ENCODE assay signal across 16 cellular contexts in the genomic region with DNA sequence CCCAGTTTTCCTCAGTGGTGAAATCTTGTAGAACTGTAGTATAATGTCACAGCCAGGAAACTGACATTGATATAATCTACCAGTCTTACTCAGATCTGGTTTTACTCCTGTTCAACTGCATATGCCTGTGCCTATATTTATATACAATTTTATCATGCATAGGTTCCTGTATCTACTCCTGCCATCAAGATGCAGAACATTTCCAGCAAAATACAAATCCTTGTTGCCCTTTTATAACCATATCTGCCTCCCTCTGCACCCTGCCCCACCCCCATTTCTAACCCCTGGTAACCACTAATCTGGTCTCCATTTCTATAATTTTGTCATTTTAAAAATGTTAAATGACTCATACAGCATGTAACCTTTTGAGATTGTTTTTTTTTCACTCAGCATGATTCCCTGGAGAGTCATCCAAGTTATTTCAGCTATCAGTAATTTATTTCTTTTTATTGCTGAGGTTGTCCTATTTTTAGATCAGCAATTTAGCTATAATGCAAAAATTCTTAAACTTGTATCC. TPM values are rescaled to one million over a fixed set of nuclear protein-coding genes. Genes with fewer than 3 reads are reported as not detected.
DNase-seq lines count a peak whose midpoint lies in the region; ATAC-seq, FAIRE-seq and TF ChIP-seq lines count a peak whose summit lies in the region.
"Had no signal": no experiment of that assay in that cellular context is flagged by ENCODE, and none has a peak within 500 bp of the region (broad histone marks: within the 10 kb centered on the region; RNA-seq: fewer than 3 reads in every experiment).

No MANE protein-coding gene starts in this region.

- in situ Hi-C loops in HepG2 (cut with HindIII; ENCODE audit: extremely low pct_ligation_motif_present, low pct_unique_long_range_greater_than_20kb): no loop called here

- no peak overlapping the region for H3K9ac ChIP-seq in HepG2 (ENCODE audit: insufficient read depth, low read depth, low read length)
- H3K9ac ChIP-seq: parathyroid adenoma had no signal

- TF ChIP-seq CTCF in HepG2 (CRISPR knock-in tag; IDR thresholded peaks at IDR 0.05) (no peak), right lobe of liver (IDR thresholded peaks at IDR 0.05) (no peak)

- no peak overlapping the region for H2AFZ ChIP-seq in HepG2 (ENCODE audit: low read length)
- H2AFZ ChIP-seq: parathyroid adenoma had no signal

- no peaks in the 10 kb centered on the region for H4K20me1 ChIP-seq in HepG2 (ENCODE audit: insufficient read depth, low read length)

- no peaks in the 10 kb centered on the region for H3K27me3 Mint-ChIP-seq in activated T-cell treated with anti-CD3 and anti-CD28 coated beads, Interleukin-2, amount 50 U/mL, for 4 hours (ENCODE audit: low read depth)
- H3K27me3 Mint-ChIP-seq: T-cell had no signal

- no peak overlapping the region for H3K4me2 ChIP-seq in HepG2 (ENCODE audit: low read depth, low read length)

- H3K4me3 Mint-ChIP-seq in activated T-cell treated with anti-CD3 and anti-CD28 coated beads, Interleukin-2, amount 50 U/mL, for 4 hours: no peak overlapping the region
- H3K4me3 Mint-ChIP-seq: T-cell had no signal

- no peaks in the 10 kb centered on the region for H3K79me2 ChIP-seq in HepG2 (ENCODE audit: insufficient read depth, low read length)
- H3K79me2 ChIP-seq: parathyroid adenoma had no signal

- H3K9me3 Mint-ChIP-seq in activated T-cell treated with anti-CD3 and anti-CD28 coated beads, Interleukin-2, amount 50 U/mL, for 4 hours: no peaks in the 10 kb centered on the region
- H3K9me3 Mint-ChIP-seq: T-cell had no signal

- H3K4me1 Mint-ChIP-seq in activated T-cell treated with anti-CD3 and anti-CD28 coated beads, Interleukin-2, amount 50 U/mL, for 4 hours (ENCODE audit: low read depth): peaks cover 51% of the 10 kb centered on the region

- POLR2A ChIA-PET in HepG2 (lab: Yijun Ruan, JAX): interaction anchor here (2.2 kb wide), 1 partner anchor 8 kb away, joined by 5 read pairs; the partner anchor contains the start of gene UTP25

- DNase-seq in HepG2 (ENCODE audit: low spot score) (no peak), right lobe of liver (no peak), epithelial cell of prostate (ENCODE audit: low read depth, low spot score) (no peak), GOT3 (lab: John Stamatoyannopoulos, UW) (no peak), SJCRH30 (no peak)
- DNase-seq in activated T-cell treated with anti-CD3 and anti-CD28 coated beads, Interleukin-2, amount 50 U/mL, for 4 hours: no peak
- peak; percentile 46 for DNase-seq in stimulated activated naive CD8-positive, alpha-beta T cell treated with anti-CD3 and anti-CD28 coated beads, Interleukin-15, Interleukin-2, amounts not matched to agents 100 U/mL and 50 U/mL, for 24 hours
- DNase-seq: BE2C, DMS79, NCI-H146, NCI-H510A treated with DMSO at 0.1 percent for 48 hours, PC-3, T-cell had no signal

- TF ChIP-seq POLR2A in HepG2 (IDR thresholded peaks at IDR 0.05; ENCODE audit: insufficient read depth in 1 of 2, low read depth in 2 of 2, low read length in 2 of 2): no peak
- no peak for TF ChIP-seq POLR2A in right lobe of liver (IDR thresholded peaks at IDR 0.05)

- no peak for ATAC-seq in HepG2
- ATAC-seq in right lobe of liver: no peak
- ATAC-seq in activated T-cell treated with anti-CD3 and anti-CD28 coated beads, Interleukin-2, amount 50 U/mL, for 4 hours: peak; percentile 23 to 61
- ATAC-seq in stimulated activated naive CD8-positive, alpha-beta T cell treated with anti-CD3 and anti-CD28 coated beads, Interleukin-15, Interleukin-2, amounts not matched to agents 100 U/mL and 50 U/mL, for 24 hours: peak; percentile 60
- no peak for ATAC-seq in GM19397 (IDR thresholded peaks at IDR 0.05; ENCODE audit: unreplicated experiment)
- ATAC-seq: PC-3, T-cell had no signal

- TF ChIP-seq EP300 in HepG2 (IDR thresholded peaks at IDR 0.05; ENCODE audit: low read depth in 2 of 2, low read length in 2 of 2) (no peak), HepG2 (CRISPR knock-in tag; IDR thresholded peaks at IDR 0.05; ENCODE audit: borderline replicate concordance) (no peak)

- no peak overlapping the region for H3K27ac ChIP-seq in HepG2 (ENCODE audit: extremely low read length, insufficient read depth, low read length)
- no peak overlapping the region for H3K27ac ChIP-seq in right lobe of liver
- H3K27ac ChIP-seq in epithelial cell of prostate: peak overlapping the region; percentile 33
- no peak overlapping the region for H3K27ac ChIP-seq in SJCRH30
- H3K27ac ChIP-seq: parathyroid adenoma had no signal

- H3K4me3 ChIP-seq in HepG2 (replicated peaks in 1 of 3; ENCODE audit: insufficient read depth in 1 of 3, low read depth in 2 of 3, low read length in 3 of 3) (no peak overlapping the region), right lobe of liver (no peak overlapping the region), SJCRH30 (no peak overlapping the region)

- TF ChIP-seq RAD21 in HepG2 (CRISPR knock-in tag; IDR thresholded peaks at IDR 0.05): no peak

- H3K27me3 ChIP-seq in HepG2 (ENCODE audit: control insufficient read depth in 1 of 2, insufficient read depth in 2 of 2, low read length in 2 of 2): no peaks in the 10 kb centered on the region
- H3K27me3 ChIP-seq in right lobe of liver: no peaks in the 10 kb centered on the region
- H3K27me3 ChIP-seq in SJCRH30: no peaks in the 10 kb centered on the region
- H3K27me3 ChIP-seq: BE2C had no signal

- H3K36me3 Mint-ChIP-seq in activated T-cell treated with anti-CD3 and anti-CD28 coated beads, Interleukin-2, amount 50 U/mL, for 4 hours (ENCODE audit: insufficient read depth): peaks cover 71% of the 10 kb centered on the region

- H3K4me1 ChIP-seq in HepG2 (ENCODE audit: insufficient read depth, low read length): no peaks in the 10 kb centered on the region
- peaks cover 0 to 17% (median 7%) of the 10 kb centered on the region in 4 donors for H3K4me1 ChIP-seq in right lobe of liver
- peaks cover 7% of the 10 kb centered on the region; the same call in 1 of the 2 replicates for H3K4me1 ChIP-seq in SJCRH30
- H3K4me1 ChIP-seq: BE2C, parathyroid adenoma had no signal

- intact Hi-C loops in HepG2 (cut with micrococcal nuclease; ENCODE audit: unreplicated experiment): no loop called here
- intact Hi-C loops in right lobe of liver (cut with DNase I): no loop called here

- BruUV-seq in HepG2 (replicated peaks; lab: Mats Ljungman, UMichigan): no TSS peak

- H3K9me3 ChIP-seq in HepG2 (ENCODE audit: low read length) (no peaks in the 10 kb centered on the region), right lobe of liver (no peaks in the 10 kb centered on the region), SJCRH30 (replicated peaks) (no peaks in the 10 kb centered on the region)
- H3K9me3 ChIP-seq: BE2C had no signal

- H3K36me3 ChIP-seq in HepG2 (replicated peaks in 1 of 2; ENCODE audit: control insufficient read depth in 1 of 2, insufficient read depth in 2 of 2, low read length in 2 of 2): peaks cover 29 to 88% of the 10 kb centered on the region in 2 experiments
- H3K36me3 ChIP-seq in right lobe of liver: peaks cover 0 to 68% (median 24%) of the 10 kb centered on the region in 4 donors
- peaks cover 90% of the 10 kb centered on the region for H3K36me3 ChIP-seq in SJCRH30

- CTCF ChIA-PET in HepG2 (lab: Yijun Ruan, JAX; ENCODE audit: low intra/inter-chr PET ratio, low total read pairs): no interaction called here

- FAIRE-seq in HepG2 (lab: Jason Lieb, UNC): no peak
- FAIRE-seq: GM12891 had no signal

RNA-seq across cellular contexts. Expression of gene UTP25, which starts 8.1 kb away (rescaled TPM):
- total RNA-seq in HepG2 (2016; rRNA removed; fragmentation: Illumina TruSeq; extraction: Trizol) (5.7 and 6.6 TPM in 2 replicates), right lobe of liver (1 to 10 TPM; 4.6 to 10.0 (median 6.4) TPM)
- total RNA-seq in HepG2 (2016; cell fraction: cytosol; rRNA removed; fragmentation: Illumina TruSeq; extraction: Trizol; ENCODE audit: low read depth): 0.53 and 0.81 TPM in 2 replicates
- total RNA-seq in HepG2 (2016; cell fraction: insoluble cytoplasmic fraction; rRNA removed; fragmentation: Illumina TruSeq; extraction: Trizol): 5.6 and 6.7 TPM in 2 replicates
- 1.3 and 1.5 TPM in 2 replicates for total RNA-seq in HepG2 (2016; cell fraction: membrane; rRNA removed; fragmentation: Illumina TruSeq; extraction: Trizol)
- 8.4 and 8.5 TPM in 2 replicates for total RNA-seq in HepG2 (2016; cell fraction: nucleus; rRNA removed; fragmentation: Illumina TruSeq; extraction: Trizol)
- polyA plus RNA-seq in HepG2 (2011; rRNA removed): 4.4 and 4.8 TPM in 2 replicates
- polyA plus RNA-seq in HepG2 (2011; cell fraction: cytosol; rRNA removed): 2.2 and 3.6 TPM in 2 replicates
- 4.4 and 4.6 TPM in 2 replicates for polyA plus RNA-seq in HepG2 (2011; cell fraction: nucleus; rRNA removed)
- polyA plus RNA-seq in HepG2 (2012): 3.8 and 4.2 TPM in 2 replicates
- 0.15 and 0.20 TPM in 2 replicates for polyA plus RNA-seq in HepG2 (2016; cell fraction: cytosol; fragmentation: Illumina TruSeq; extraction: Trizol; ENCODE audit: low read depth)
- 5.4 and 5.9 TPM in 2 replicates for polyA plus RNA-seq in HepG2 (2016; cell fraction: insoluble cytoplasmic fraction; fragmentation: Illumina TruSeq; extraction: Trizol; ENCODE audit: low read depth)
- 0.49 and 0.59 TPM in 2 replicates for polyA plus RNA-seq in HepG2 (2016; cell fraction: membrane; fragmentation: Illumina TruSeq; extraction: Trizol; ENCODE audit: low read depth)
- polyA plus RNA-seq in HepG2 (2016; cell fraction: nucleus; fragmentation: Illumina TruSeq; extraction: Trizol; ENCODE audit: insufficient read depth, low read depth): 4.6 and 5.1 TPM in 2 replicates
- polyA minus RNA-seq in HepG2 (2011; rRNA and poly(A)+ RNA removed; ENCODE audit: low replicate concordance): 7.4 and 25.4 TPM in 2 replicates
- 2.7 and 4.1 TPM in 2 replicates for polyA minus RNA-seq in HepG2 (2011; cell fraction: cytosol; rRNA and poly(A)+ RNA removed)
- 24.7 and 28.3 TPM in 2 replicates for polyA minus RNA-seq in HepG2 (2011; cell fraction: nucleus; rRNA and poly(A)+ RNA removed)
- total RNA-seq in activated T-cell treated with anti-CD3 and anti-CD28 coated beads, Interleukin-2, amount 50 U/mL, for 4 hours: 10 to 100 TPM; 16.9 to 18.6 (median 17.7) TPM
- 13.3 and 14.2 TPM in 2 replicates for total RNA-seq in SJCRH30 (2014; rRNA removed; shearing (Covaris generic))

RNA-seq across cellular contexts. Expression of gene IRF6, which starts 29.9 kb away (rescaled TPM):
- total RNA-seq in HepG2 (2016; rRNA removed; fragmentation: Illumina TruSeq; extraction: Trizol) (0.02 TPM in 1 of 2 replicates, not detected in the other), right lobe of liver (10 to 100 TPM; 24.9 to 33.9 (median 28.9) TPM)
- not detected in 2 replicates for total RNA-seq in HepG2 (2016; cell fraction: cytosol; rRNA removed; fragmentation: Illumina TruSeq; extraction: Trizol; ENCODE audit: low read depth)
- total RNA-seq in HepG2 (2016; cell fraction: insoluble cytoplasmic fraction; rRNA removed; fragmentation: Illumina TruSeq; extraction: Trizol): not detected in 2 replicates
- not detected in 2 replicates for total RNA-seq in HepG2 (2016; cell fraction: membrane; rRNA removed; fragmentation: Illumina TruSeq; extraction: Trizol)
- total RNA-seq in HepG2 (2016; cell fraction: nucleus; rRNA removed; fragmentation: Illumina TruSeq; extraction: Trizol): not detected in 2 replicates
- polyA plus RNA-seq in HepG2 (2011; rRNA removed): 0.05 TPM in 1 of 2 replicates, not detected in the other
- polyA plus RNA-seq in HepG2 (2011; cell fraction: cytosol; rRNA removed): 0.01 and 0.05 TPM in 2 replicates
- polyA plus RNA-seq in HepG2 (2011; cell fraction: nucleus; rRNA removed): not detected in 2 replicates
- not detected in 2 replicates for polyA plus RNA-seq in HepG2 (2012)
- not detected in 2 replicates for polyA plus RNA-seq in HepG2 (2016; cell fraction: cytosol; fragmentation: Illumina TruSeq; extraction: Trizol; ENCODE audit: low read depth)
- polyA plus RNA-seq in HepG2 (2016; cell fraction: insoluble cytoplasmic fraction; fragmentation: Illumina TruSeq; extraction: Trizol; ENCODE audit: low read depth): not detected in 2 replicates
- polyA plus RNA-seq in HepG2 (2016; cell fraction: membrane; fragmentation: Illumina TruSeq; extraction: Trizol; ENCODE audit: low read depth): not detected in 2 replicates
- polyA plus RNA-seq in HepG2 (2016; cell fraction: nucleus; fragmentation: Illumina TruSeq; extraction: Trizol; ENCODE audit: insufficient read depth, low read depth): not detected in 2 replicates
- polyA minus RNA-seq in HepG2 (2011; rRNA and poly(A)+ RNA removed; ENCODE audit: low replicate concordance): 0.70 TPM in 1 of 2 replicates, not detected in the other
- polyA minus RNA-seq in HepG2 (2011; cell fraction: cytosol; rRNA and poly(A)+ RNA removed): not detected in 2 replicates
- polyA minus RNA-seq in HepG2 (2011; cell fraction: nucleus; rRNA and poly(A)+ RNA removed): not detected in 2 replicates
- under 1 TPM; 0.11 to 0.15 (median 0.13) TPM for total RNA-seq in activated T-cell treated with anti-CD3 and anti-CD28 coated beads, Interleukin-2, amount 50 U/mL, for 4 hours
- not detected in 2 replicates for total RNA-seq in SJCRH30 (2014; rRNA removed; shearing (Covaris generic))

RNA-seq across cellular contexts. Expression of gene C1orf74, which starts 51.5 kb away (rescaled TPM):
- total RNA-seq in HepG2 (2016; rRNA removed; fragmentation: Illumina TruSeq; extraction: Trizol) (0.71 and 0.98 TPM in 2 replicates), right lobe of liver (1 to 10 TPM in 3 of 6 experiments, under 1 TPM in 3; 0.81 to 1.6 (median 1.0) TPM)
- total RNA-seq in HepG2 (2016; cell fraction: cytosol; rRNA removed; fragmentation: Illumina TruSeq; extraction: Trizol; ENCODE audit: low read depth): 0.26 and 0.30 TPM in 2 replicates
- 1.0 and 1.1 TPM in 2 replicates for total RNA-seq in HepG2 (2016; cell fraction: insoluble cytoplasmic fraction; rRNA removed; fragmentation: Illumina TruSeq; extraction: Trizol)
- total RNA-seq in HepG2 (2016; cell fraction: membrane; rRNA removed; fragmentation: Illumina TruSeq; extraction: Trizol): 0.38 and 0.71 TPM in 2 replicates
- 0.72 and 0.81 TPM in 2 replicates for total RNA-seq in HepG2 (2016; cell fraction: nucleus; rRNA removed; fragmentation: Illumina TruSeq; extraction: Trizol)
- polyA plus RNA-seq in HepG2 (2011; rRNA removed): 0.33 and 0.40 TPM in 2 replicates
- 0.27 and 0.40 TPM in 2 replicates for polyA plus RNA-seq in HepG2 (2011; cell fraction: cytosol; rRNA removed)
- 0.27 and 0.28 TPM in 2 replicates for polyA plus RNA-seq in HepG2 (2011; cell fraction: nucleus; rRNA removed)
- 0.37 and 0.51 TPM in 2 replicates for polyA plus RNA-seq in HepG2 (2012)
- 0.05 and 0.06 TPM in 2 replicates for polyA plus RNA-seq in HepG2 (2016; cell fraction: cytosol; fragmentation: Illumina TruSeq; extraction: Trizol; ENCODE audit: low read depth)
- 0.51 and 0.69 TPM in 2 replicates for polyA plus RNA-seq in HepG2 (2016; cell fraction: insoluble cytoplasmic fraction; fragmentation: Illumina TruSeq; extraction: Trizol; ENCODE audit: low read depth)
- 0.10 and 0.13 TPM in 2 replicates for polyA plus RNA-seq in HepG2 (2016; cell fraction: membrane; fragmentation: Illumina TruSeq; extraction: Trizol; ENCODE audit: low read depth)
- 0.37 and 0.45 TPM in 2 replicates for polyA plus RNA-seq in HepG2 (2016; cell fraction: nucleus; fragmentation: Illumina TruSeq; extraction: Trizol; ENCODE audit: insufficient read depth, low read depth)
- polyA minus RNA-seq in HepG2 (2011; rRNA and poly(A)+ RNA removed; ENCODE audit: low replicate concordance): 0.56 and 3.8 TPM in 2 replicates
- 0.40 and 0.62 TPM in 2 replicates for polyA minus RNA-seq in HepG2 (2011; cell fraction: cytosol; rRNA and poly(A)+ RNA removed)
- polyA minus RNA-seq in HepG2 (2011; cell fraction: nucleus; rRNA and poly(A)+ RNA removed): 1.4 and 1.6 TPM in 2 replicates
- total RNA-seq in activated T-cell treated with anti-CD3 and anti-CD28 coated beads, Interleukin-2, amount 50 U/mL, for 4 hours: 1 to 10 TPM; 1.6 to 2.1 (median 1.7) TPM
- total RNA-seq in SJCRH30 (2014; rRNA removed; shearing (Covaris generic)): 5.4 and 6.0 TPM in 2 replicates

Comparison
In these comparisons a context has a peak if more than half of its experiments do, and no peak if none do; other contexts are left out.
1. RNA of gene IRF6, which starts 29.9 kb away (total RNA-seq): 24.9 to 33.9 TPM in right lobe of liver; 0.11 to 0.15 TPM in activated T-cell treated with anti-CD3 and anti-CD28 coated beads, Interleukin-2, amount 50 U/mL, for 4 hours, 0.02 TPM in HepG2 and not detected in SJCRH30; every median in the first group is over 10 times any median in the second.
2. ATAC-seq: peak in activated T-cell treated with anti-CD3 and anti-CD28 coated beads, Interleukin-2, amount 50 U/mL, for 4 hours (2 of 2) and stimulated activated naive CD8-positive, alpha-beta T cell treated with anti-CD3 and anti-CD28 coated beads, Interleukin-15, Interleukin-2, amounts not matched to agents 100 U/mL and 50 U/mL, for 24 hours (single experiment); none in HepG2 (single experiment), right lobe of liver (0 of 4) and GM19397 (single experiment).